8 cellular contexts compared by ENCODE assay signal in the genomic region with DNA sequence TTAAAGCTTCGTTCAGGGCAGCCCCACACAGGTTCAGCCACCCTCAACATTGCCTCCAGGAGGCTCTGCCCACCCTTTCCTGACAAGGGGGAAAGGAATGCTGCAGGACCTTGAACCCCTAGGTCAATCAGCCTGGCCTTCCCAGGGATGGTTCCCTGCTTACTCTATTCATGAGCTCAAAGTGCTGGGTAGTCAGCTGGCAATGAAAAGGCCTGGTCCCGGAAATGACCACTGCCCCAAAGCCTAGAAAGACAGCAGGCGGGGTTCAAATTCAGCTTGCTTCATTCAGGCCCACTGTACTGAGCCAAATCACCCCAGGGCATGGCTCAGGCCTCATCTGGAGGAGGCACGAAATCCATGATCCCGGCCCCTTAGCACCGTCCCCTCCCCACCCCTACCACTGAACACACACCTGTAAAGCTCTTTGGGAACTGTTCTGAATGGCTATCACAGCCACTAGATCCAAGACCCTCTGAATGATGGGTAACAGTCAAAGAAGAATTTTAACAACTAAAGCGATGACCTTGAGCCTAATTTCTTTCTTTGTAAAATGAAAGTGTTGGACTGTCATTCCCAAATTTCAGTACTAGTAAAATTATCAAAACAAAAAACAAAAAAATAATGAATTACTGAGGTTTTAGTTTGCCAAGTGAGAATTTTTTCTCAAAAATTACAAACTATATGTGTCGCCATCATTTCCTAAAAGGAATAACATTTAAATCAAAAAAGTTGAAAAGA. TPM values are rescaled to one million over a fixed set of nuclear protein-coding genes. Genes with fewer than 3 reads are reported as not detected.
DNase-seq lines count a peak whose midpoint lies in the region; ATAC-seq, FAIRE-seq and TF ChIP-seq lines count a peak whose summit lies in the region.

No MANE protein-coding gene starts in this region.

- no peaks in the 10 kb centered on the region for H3F3A ChIP-seq in GM23338 (replicated peaks; ENCODE audit: low read depth)

- no peak for TF ChIP-seq POLR2A in GM12892 (IDR thresholded peaks at IDR 0.05; ENCODE audit: low read depth, low read length)

- DNase-seq in GM23338 (ENCODE audit: low spot score) (peak; percentile 63), SK-MEL-5 (ENCODE audit: low read depth, low spot score) (peak; percentile 59), GM12892 (ENCODE audit: insufficient read length) (no peak), NCI-H2171 treated with DMSO at 0.1 percent for 48 hours (lab: John Stamatoyannopoulos, UW) (no peak), hippocampal formation (lab: John Stamatoyannopoulos, UW) (no peak)

- no peaks in the 10 kb centered on the region; the same call in 2 of the 3 replicates for H3K36me3 Mint-ChIP-seq in GM23338 (ENCODE audit: low read depth)
- peaks cover 4% of the 10 kb centered on the region for H3K36me3 Mint-ChIP-seq in nephron (ENCODE audit: low read depth)

- no peaks in the 10 kb centered on the region for H3K9me2 ChIP-seq in GM23338 (ENCODE audit: insufficient read depth)

- H3K4me1 ChIP-seq in GM23338 (ENCODE audit: insufficient read depth): peaks cover 17% of the 10 kb centered on the region

- H4K20me1 ChIP-seq in GM23338 (replicated peaks; ENCODE audit: insufficient read depth): peaks cover 3% of the 10 kb centered on the region; the same call in 1 of the 2 replicates

- H3K4me3 Mint-ChIP-seq in GM23338: peak overlapping the region; percentile 92
- peak overlapping the region; percentile 95 to 100 (median 100) for H3K4me3 Mint-ChIP-seq in nephron

- in situ Hi-C loops in SK-MEL-5 (cut with HindIII; ENCODE audit: low pct_unique_long_range_greater_than_20kb, low sequenced_read_pairs): no loop called here

- H3K36me3 ChIP-seq in GM23338 (ENCODE audit: insufficient read depth): no peaks in the 10 kb centered on the region

- FAIRE-seq in GM12892 (lab: Jason Lieb, UNC): no peak

- H3K27me3 ChIP-seq in GM23338 (ENCODE audit: insufficient read depth): no peaks in the 10 kb centered on the region

- peaks cover 34% of the 10 kb centered on the region for H3K79me2 ChIP-seq in GM23338 (replicated peaks; ENCODE audit: insufficient read depth)

- H2AFZ ChIP-seq in GM23338: 0 out of 2 replicates have a peak overlapping the region, but pooled peaks have one; percentile 11

- peak overlapping the region; percentile 52 for H3K4me3 ChIP-seq in GM23338

- H3K4me2 ChIP-seq in GM23338: peak overlapping the region; percentile 79

- TF ChIP-seq CTCF in GM23338 (conservative IDR thresholded peaks at IDR 0.05; ENCODE audit: low read depth in 2 of 2) (no peak), nephron (IDR thresholded peaks at IDR 0.05; ENCODE audit: unreplicated experiment in 3 of 3) (no peak)

- no peaks in the 10 kb centered on the region for H3K9me3 Mint-ChIP-seq in GM23338
- H3K9me3 Mint-ChIP-seq in nephron: no peaks in the 10 kb centered on the region

- H3K27me3 Mint-ChIP-seq in GM23338 (ENCODE audit: insufficient read depth, low read depth, poor library complexity) (peaks cover 6% of the 10 kb centered on the region), nephron (ENCODE audit: low read depth) (no peaks in the 10 kb centered on the region)

- H3K4me1 Mint-ChIP-seq in GM23338: peaks cover 42% of the 10 kb centered on the region
- H3K4me1 Mint-ChIP-seq in nephron: peaks cover 29% of the 10 kb centered on the region

- ATAC-seq in GM23338: peak; percentile 59
- ATAC-seq in esophagus mucosa: peak; percentile 80
- no peak for ATAC-seq in HG03354 (IDR thresholded peaks at IDR 0.05; ENCODE audit: poor library complexity, severe bottlenecking, unreplicated experiment)

- no peak overlapping the region for H3K27ac Mint-ChIP-seq in GM23338
- H3K27ac Mint-ChIP-seq in nephron: peak overlapping the region; percentile 98 to 100 (median 98)

- H3K27ac ChIP-seq in GM23338 (ENCODE audit: low read depth): no peak overlapping the region

TF ChIP-seq in GM23338, 12 proteins besides CTCF, POLR2A, EP300 and RAD21:
- TF ChIP-seq JUNB (IDR thresholded peaks at IDR 0.05; ENCODE audit: unreplicated experiment) (no peak), POLR2AphosphoS5 (IDR thresholded peaks at IDR 0.05; ENCODE audit: low read depth) (no peak), EZH2phosphoT487 (IDR thresholded peaks at IDR 0.05; ENCODE audit: unreplicated experiment) (no peak), NANOG (IDR thresholded peaks at IDR 0.05; ENCODE audit: borderline replicate concordance) (no peak), EZH2 (IDR thresholded peaks at IDR 0.05; ENCODE audit: low read depth, unreplicated experiment) (no peak)
- TF ChIP-seq, protein P1, sequence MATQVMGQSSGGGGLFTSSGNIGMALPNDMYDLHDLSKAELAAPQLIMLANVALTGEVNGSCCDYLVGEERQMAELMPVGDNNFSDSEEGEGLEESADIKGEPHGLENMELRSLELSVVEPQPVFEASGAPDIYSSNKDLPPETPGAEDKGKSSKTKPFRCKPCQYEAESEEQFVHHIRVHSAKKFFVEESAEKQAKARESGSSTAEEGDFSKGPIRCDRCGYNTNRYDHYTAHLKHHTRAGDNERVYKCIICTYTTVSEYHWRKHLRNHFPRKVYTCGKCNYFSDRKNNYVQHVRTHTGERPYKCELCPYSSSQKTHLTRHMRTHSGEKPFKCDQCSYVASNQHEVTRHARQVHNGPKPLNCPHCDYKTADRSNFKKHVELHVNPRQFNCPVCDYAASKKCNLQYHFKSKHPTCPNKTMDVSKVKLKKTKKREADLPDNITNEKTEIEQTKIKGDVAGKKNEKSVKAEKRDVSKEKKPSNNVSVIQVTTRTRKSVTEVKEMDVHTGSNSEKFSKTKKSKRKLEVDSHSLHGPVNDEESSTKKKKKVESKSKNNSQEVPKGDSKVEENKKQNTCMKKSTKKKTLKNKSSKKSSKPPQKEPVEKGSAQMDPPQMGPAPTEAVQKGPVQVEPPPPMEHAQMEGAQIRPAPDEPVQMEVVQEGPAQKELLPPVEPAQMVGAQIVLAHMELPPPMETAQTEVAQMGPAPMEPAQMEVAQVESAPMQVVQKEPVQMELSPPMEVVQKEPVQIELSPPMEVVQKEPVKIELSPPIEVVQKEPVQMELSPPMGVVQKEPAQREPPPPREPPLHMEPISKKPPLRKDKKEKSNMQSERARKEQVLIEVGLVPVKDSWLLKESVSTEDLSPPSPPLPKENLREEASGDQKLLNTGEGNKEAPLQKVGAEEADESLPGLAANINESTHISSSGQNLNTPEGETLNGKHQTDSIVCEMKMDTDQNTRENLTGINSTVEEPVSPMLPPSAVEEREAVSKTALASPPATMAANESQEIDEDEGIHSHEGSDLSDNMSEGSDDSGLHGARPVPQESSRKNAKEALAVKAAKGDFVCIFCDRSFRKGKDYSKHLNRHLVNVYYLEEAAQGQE (IDR thresholded peaks at IDR 0.05; ENCODE audit: unreplicated experiment): no peak

RNA-seq across cellular contexts. Expression of a gene that starts 1.0 kb away (rescaled TPM):
- total RNA-seq in GM23338 (2014; rRNA removed; shearing (Covaris generic)): 13.2 and 14.7 TPM in 2 replicates
- 6.6 and 7.2 TPM in 2 replicates for polyA plus RNA-seq in GM23338 (2016; fragmentation: Nextera tagmentation; extraction: Ambion mirVana)
- total RNA-seq in SK-MEL-5 (2014; rRNA removed; shearing (Covaris generic)): 39.3 and 44.3 TPM in 2 replicates
- polyA plus RNA-seq in SK-MEL-5 (2015; cell fraction: cytosol; rRNA removed): 32.3 and 39.6 TPM in 2 replicates
- 38.1 and 45.7 TPM in 2 replicates for polyA plus RNA-seq in SK-MEL-5 (2015; cell fraction: nucleus; rRNA removed)
- 20.6 TPM for total RNA-seq in esophagus mucosa
- polyA plus RNA-seq in GM12892 (2012; ENCODE audit: missing spikeins): 10.9 TPM

RNA-seq across cellular contexts. Expression of a gene that starts 20.9 kb away (rescaled TPM):
- total RNA-seq in GM23338 (2014; rRNA removed; shearing (Covaris generic)): 6.1 and 8.4 TPM in 2 replicates
- polyA plus RNA-seq in GM23338 (2016; fragmentation: Nextera tagmentation; extraction: Ambion mirVana): 5.8 and 6.1 TPM in 2 replicates
- 25.7 and 27.7 TPM in 2 replicates for total RNA-seq in SK-MEL-5 (2014; rRNA removed; shearing (Covaris generic))
- polyA plus RNA-seq in SK-MEL-5 (2015; cell fraction: cytosol; rRNA removed): 21.9 and 24.6 TPM in 2 replicates
- 6.4 and 14.2 TPM in 2 replicates for polyA plus RNA-seq in SK-MEL-5 (2015; cell fraction: nucleus; rRNA removed)
- 9.2 TPM for total RNA-seq in esophagus mucosa
- 11.0 TPM for polyA plus RNA-seq in GM12892 (2012; ENCODE audit: missing spikeins)

RNA-seq across cellular contexts. Expression of a gene that starts 36.1 kb away (rescaled TPM):
- total RNA-seq in GM23338 (2014; rRNA removed; shearing (Covaris generic)): 82.9 and 91.2 TPM in 2 replicates
- 143 and 152 TPM in 2 replicates for polyA plus RNA-seq in GM23338 (2016; fragmentation: Nextera tagmentation; extraction: Ambion mirVana)
- 137 and 144 TPM in 2 replicates for total RNA-seq in SK-MEL-5 (2014; rRNA removed; shearing (Covaris generic))
- polyA plus RNA-seq in SK-MEL-5 (2015; cell fraction: cytosol; rRNA removed): 174 and 287 TPM in 2 replicates
- 15.9 and 43.6 TPM in 2 replicates for polyA plus RNA-seq in SK-MEL-5 (2015; cell fraction: nucleus; rRNA removed)
- 123 TPM for total RNA-seq in esophagus mucosa
- polyA plus RNA-seq in GM12892 (2012; ENCODE audit: missing spikeins): 91.9 TPM

Comparison
In these comparisons a context has a peak if more than half of its experiments do, and no peak if none do; other contexts are left out.
1. DNase-seq: peak in GM23338 (single experiment) and SK-MEL-5 (single experiment); none in GM12892 (single experiment), NCI-H2171 treated with DMSO at 0.1 percent for 48 hours (single experiment) and hippocampal formation (0 of 2).